Comparison of ENCODE assay signal across 8 cellular contexts in genomic region chr6:42781811-42782688, GRCh38. TPM values are rescaled to one million over a fixed set of nuclear protein-coding genes. Genes with fewer than 3 reads are reported as not detected.
DNase-seq lines count a peak whose midpoint lies in the region; ATAC-seq, FAIRE-seq and TF ChIP-seq lines count a peak whose summit lies in the region.

TSS of gene BICRAL (plus strand) at chr6:42782052. CDS start at chr6:42822023, 39,971 bp downstream.

- H3K36me3 ChIP-seq in H1 (ENCODE audit: control insufficient read depth in 2 of 4, insufficient read depth in 4 of 4, low read length in 3 of 4), result no peaks in the 10 kb centered on the region
- no peaks in the 10 kb centered on the region for H3K36me3 ChIP-seq in mesendoderm (ENCODE audit: control insufficient read depth, insufficient read depth, low read length)

- H2BK15ac ChIP-seq in H1 (ENCODE audit: low read length), result no peak within 1 kb of the TSS
- H2BK15ac ChIP-seq in mesendoderm (replicated peaks; ENCODE audit: low read depth), result no peak within 1 kb of the TSS

- no peak within 1 kb of the TSS for H2AFZ ChIP-seq in H1 (ENCODE audit: low read length)

- no peaks in the 10 kb centered on the region for H3K9me3 ChIP-seq in H1 (ENCODE audit: insufficient read depth in 2 of 2, low read depth in 1 of 2, low read length in 1 of 2)

- H3K4me3 ChIP-seq in H1 (ENCODE audit: extremely low read depth in 1 of 4, insufficient read depth in 2 of 4, low read depth in 3 of 4, low read length in 4 of 4), result peak within 1 kb of the TSS; percentile 82 to 96 (median 88)
- peak within 1 kb of the TSS; percentile 67 for H3K4me3 ChIP-seq in mesendoderm (ENCODE audit: low read length)

- H4K5ac ChIP-seq in H1 (ENCODE audit: insufficient read length, low read depth, low read length), result peak within 1 kb of the TSS; percentile 84
- no peak within 1 kb of the TSS for H4K5ac ChIP-seq in mesendoderm (ENCODE audit: low read length)

- H3K79me2 ChIP-seq in H1 (ENCODE audit: control insufficient read depth in 1 of 2, insufficient read depth in 2 of 2, low read length in 2 of 2), result peaks cover 9 to 43% of the 10 kb centered on the region in 2 experiments; a peak in 3 of 4 replicates
- peaks cover 29% of the 10 kb centered on the region for H3K79me2 ChIP-seq in mesendoderm (ENCODE audit: control insufficient read depth, insufficient read depth, low read length)

- H3K79me1 ChIP-seq in H1 (ENCODE audit: low read depth, low read length), result no peaks in the 10 kb centered on the region
- H3K79me1 ChIP-seq in mesendoderm (ENCODE audit: low read length), result peaks cover 3% of the 10 kb centered on the region

- peak within 1 kb of the TSS; percentile 96 for H3K27ac Mint-ChIP-seq in activated CD8-positive, alpha-beta memory T cell treated with anti-CD3 and anti-CD28 coated beads, Interleukin-2, amount 10 ng/mL, durations not matched to agents 7 days and 5 days

- no peaks in the 10 kb centered on the region for H3K27me3 Mint-ChIP-seq in activated CD8-positive, alpha-beta memory T cell treated with anti-CD3 and anti-CD28 coated beads, Interleukin-2, amount 10 ng/mL, durations not matched to agents 7 days and 5 days

- H3K4me2 ChIP-seq in H1 (ENCODE audit: insufficient read depth in 1 of 2, low read depth in 2 of 2, low read length in 2 of 2) (peak within 1 kb of the TSS; percentile 69 to 72), mesendoderm (ENCODE audit: low read length) (peak within 1 kb of the TSS; percentile 25)

- H3K27ac ChIP-seq in C4-2B, result peak within 1 kb of the TSS; percentile 97
- peak within 1 kb of the TSS; percentile 98 for H3K27ac ChIP-seq in H1 (ENCODE audit: low read depth, low read length)
- H3K27ac ChIP-seq in mesendoderm (ENCODE audit: low read depth, low read length), result peak within 1 kb of the TSS; percentile 100

- H3K4me1 ChIP-seq in H1 (replicated peaks in 1 of 4; ENCODE audit: control insufficient read depth in 3 of 4, insufficient read depth in 4 of 4, low read length in 3 of 4), result peaks cover 0 to 9% (median 0%) of the 10 kb centered on the region in 4 experiments; a peak in 3 of 7 replicates
- H3K4me1 ChIP-seq in mesendoderm (ENCODE audit: control insufficient read depth, low read depth, low read length), result peaks cover 1% of the 10 kb centered on the region

- H3K56ac ChIP-seq in H1 (replicated peaks; ENCODE audit: insufficient read length, low read depth, low read length), result peak within 1 kb of the TSS; percentile 64
- peak within 1 kb of the TSS; percentile 98 for H3K56ac ChIP-seq in mesendoderm (ENCODE audit: low read length)

- H3K14ac ChIP-seq in H1 (ENCODE audit: insufficient read length), result no peak within 1 kb of the TSS

- peak within 1 kb of the TSS; percentile 88 for H4K91ac ChIP-seq in H1 (replicated peaks; ENCODE audit: insufficient read length, low read length)

- CTCF ChIA-PET in activated CD8-positive, alpha-beta memory T cell treated with anti-CD3 and anti-CD28 coated beads, Interleukin-2, amount 10 ng/mL, durations not matched to agents 7 days and 5 days (lab: Charles Lee), result interaction anchor here (0.9 to 4.5 kb wide), 6 partner anchors 9 to 218 kb away, joined by 3 to 37 read pairs (median 4); partner anchors contain the start of gene UBR2
- CTCF ChIA-PET in H1 (lab: Charles Lee; ENCODE audit: partially characterized antibody), result interaction anchor here (0.5 to 1.7 kb wide), 3 partner anchors 12 to 466 kb away, joined by 3 to 6 read pairs (median 3); no protein-coding TSS in a partner anchor

- DNase-seq in HK-2 (ENCODE audit: unreplicated experiment), result peak; percentile 55
- peak; percentile 59 for DNase-seq in NOMO-1 treated with DMSO at 0.1 percent for 48 hours (lab: John Stamatoyannopoulos, UW; ENCODE audit: unreplicated experiment)
- DNase-seq in activated CD8-positive, alpha-beta memory T cell treated with anti-CD3 and anti-CD28 coated beads, Interleukin-2, amount 10 ng/mL, durations not matched to agents 7 days and 5 days, result peak; percentile 75
- DNase-seq in H1 (ENCODE audit: low read depth in 1 of 2, low spot score in 2 of 2), result peak in 1 of 2 experiments; percentile 79
- DNase-seq in mesendoderm, result peak; percentile 85
- DNase-seq in stimulated activated CD8-positive, alpha-beta memory T cell treated with anti-CD3 and anti-CD28 coated beads, Interleukin-12 subunit alpha, Interleukin-12 subunit beta, amount 100 ng/mL, for 1 hour (ENCODE audit: low read depth), result peak; percentile 60

- no peak within 1 kb of the TSS; the same call in 1 of the 2 replicates for H3K18ac ChIP-seq in H1 (ENCODE audit: extremely low read depth, low read length)
- H3K18ac ChIP-seq in mesendoderm (ENCODE audit: low read length), result peak within 1 kb of the TSS; percentile 100

- peaks cover 0 to 1% of the 10 kb centered on the region in 2 experiments for H4K20me1 ChIP-seq in H1 (replicated peaks in 1 of 2; ENCODE audit: control insufficient read depth in 1 of 2, insufficient read depth in 2 of 2, low read length in 2 of 2)

- H3K9ac ChIP-seq in H1 (replicated peaks in 1 of 4; ENCODE audit: extremely low read depth in 1 of 4, low read depth in 3 of 4, low read length in 3 of 4), result peak within 1 kb of the TSS; percentile 96 to 100 (median 98)
- peak within 1 kb of the TSS; percentile 87 for H3K9ac ChIP-seq in mesendoderm (ENCODE audit: low read length)

- H3K4ac ChIP-seq in H1 (replicated peaks; ENCODE audit: insufficient read length, low read depth, low read length), result no peak within 1 kb of the TSS
- H3K4ac ChIP-seq in mesendoderm (ENCODE audit: low read depth, low read length), result peak within 1 kb of the TSS; percentile 100

- 0 out of 2 replicates have a peak within 1 kb of the TSS, but pooled peaks have one; percentile 46 for H2AK5ac ChIP-seq in H1 (ENCODE audit: low read depth, low read length)
- H2AK5ac ChIP-seq in mesendoderm (ENCODE audit: low read length), result no peak within 1 kb of the TSS

- ATAC-seq in activated CD8-positive, alpha-beta memory T cell treated with anti-CD3 and anti-CD28 coated beads, Interleukin-2, amount 10 ng/mL, durations not matched to agents 7 days and 5 days, result peak; percentile 33
- ATAC-seq in HG03175 (IDR thresholded peaks at IDR 0.05; ENCODE audit: unreplicated experiment), result no peak

- H3K36me3 Mint-ChIP-seq in activated CD8-positive, alpha-beta memory T cell treated with anti-CD3 and anti-CD28 coated beads, Interleukin-2, amount 10 ng/mL, durations not matched to agents 7 days and 5 days, result peaks cover 17% of the 10 kb centered on the region

- no peak for FAIRE-seq in H1 (lab: Jason Lieb, UNC)

- H2BK120ac ChIP-seq in H1 (replicated peaks; ENCODE audit: low read depth, low read length), result peak within 1 kb of the TSS; percentile 92
- peak within 1 kb of the TSS; percentile 97 for H2BK120ac ChIP-seq in mesendoderm (ENCODE audit: low read depth, low read length)

- H3K4me1 Mint-ChIP-seq in activated CD8-positive, alpha-beta memory T cell treated with anti-CD3 and anti-CD28 coated beads, Interleukin-2, amount 10 ng/mL, durations not matched to agents 7 days and 5 days, result peaks cover 42% of the 10 kb centered on the region

- no peaks in the 10 kb centered on the region; the same call in 1 of the 2 replicates for H3K23me2 ChIP-seq in H1 (ENCODE audit: low read depth, low read length)

- POLR2A ChIA-PET in H1 (lab: Charles Lee; ENCODE audit: partially characterized antibody), result interaction anchor here (0.5 to 13.8 kb wide), 21 partner anchors 8 to 645 kb away, joined by 3 to 277 read pairs (median 4); partner anchors contain the start of genes RPL7L1 and TBCC

- H2BK5ac ChIP-seq in H1 (ENCODE audit: low read depth, low read length) (peak within 1 kb of the TSS; percentile 95), mesendoderm (ENCODE audit: low read length) (no peak within 1 kb of the TSS)

- no peak for TF ChIP-seq RAD21 in H1 (IDR thresholded peaks at IDR 0.05 in 1 of 2, conservative IDR thresholded peaks at IDR 0.05 in 1 of 2; ENCODE audit: low read depth in 2 of 2, low read length in 2 of 2)

- H3K23ac ChIP-seq in H1 (ENCODE audit: insufficient read length) (no peak within 1 kb of the TSS), mesendoderm (ENCODE audit: low read length) (no peak within 1 kb of the TSS)

- TF ChIP-seq CTCF in C4-2B (conservative IDR thresholded peaks at IDR 0.05), result no peak
- TF ChIP-seq CTCF in H1 (IDR thresholded peaks at IDR 0.05; ENCODE audit: control extremely low read depth in 1 of 3, insufficient read depth in 1 of 3, low read depth in 1 of 3, low read length in 3 of 3), result no peak

- H3K4me3 Mint-ChIP-seq in activated CD8-positive, alpha-beta memory T cell treated with anti-CD3 and anti-CD28 coated beads, Interleukin-2, amount 10 ng/mL, durations not matched to agents 7 days and 5 days, result peak within 1 kb of the TSS; percentile 93

- H2BK20ac ChIP-seq in H1 (ENCODE audit: low read length), result no peak within 1 kb of the TSS

- no peaks in the 10 kb centered on the region for H3K9me3 Mint-ChIP-seq in activated CD8-positive, alpha-beta memory T cell treated with anti-CD3 and anti-CD28 coated beads, Interleukin-2, amount 10 ng/mL, durations not matched to agents 7 days and 5 days (ENCODE audit: low read depth)

- TF ChIP-seq POLR2A in H1 (IDR thresholded peaks at IDR 0.05; ENCODE audit: control extremely low read depth in 1 of 2, low read depth in 2 of 2, low read length in 2 of 2), result peak in 1 of 2 experiments; percentile 40; a peak in 1 of 3 replicates

- H4K8ac ChIP-seq in H1 (ENCODE audit: extremely low read depth, insufficient read depth, low read length) (peak within 1 kb of the TSS; percentile 100), mesendoderm (ENCODE audit: low read depth, low read length) (peak within 1 kb of the TSS; percentile 100)

- no peak within 1 kb of the TSS; the same call in 1 of the 2 replicates for H2BK12ac ChIP-seq in H1 (ENCODE audit: low read depth, low read length)

- TF ChIP-seq EP300 in H1 (IDR thresholded peaks at IDR 0.05; ENCODE audit: borderline replicate concordance in 1 of 2, low read depth in 2 of 2, low read length in 2 of 2), result no peak

- no peaks in the 10 kb centered on the region for H3K27me3 ChIP-seq in H1 (replicated peaks in 1 of 4; ENCODE audit: control insufficient read depth in 3 of 4, extremely low read depth in 1 of 4, insufficient read depth in 3 of 4, low read length in 3 of 4)
- H3K27me3 ChIP-seq in mesendoderm (ENCODE audit: insufficient read depth, low read length, poor library complexity), result no peaks in the 10 kb centered on the region

- WGBS in H1 (ENCODE audit: extremely low coverage in 1 of 2, insufficient coverage in 1 of 2, insufficient read length in 1 of 2, insufficient replicate concordance in 2 of 2, low coverage in 1 of 2, low lambda C conversion rate in 2 of 2, missing lambda C conversion rate in 1 of 2), 2 experiments, result 0% methylated on average over 13 of the region's 70 CpGs; no CpG with 5 or more reads in 1 of the 2 experiments
- no CpG with 5 or more reads among the region's 70 CpGs for WGBS in mesendoderm (ENCODE audit: extremely low coverage, insufficient coverage, low lambda C conversion rate)

RNA-seq across cellular contexts. Expression of gene BICRAL, which starts in this region (rescaled TPM):
- 10 to 100 TPM; 22.9 to 24.3 TPM for total RNA-seq in activated CD8-positive, alpha-beta memory T cell treated with anti-CD3 and anti-CD28 coated beads, Interleukin-2, amount 10 ng/mL, durations not matched to agents 7 days and 5 days
- total RNA-seq in H1 (2021; fragmentation: NEBNext Ultra II Directional; extraction: Animal tissue kit (Norgen Biotek cat#: 25700)), result 12.2 and 12.7 TPM in 2 replicates
- polyA plus RNA-seq in H1 (2011; rRNA removed), result 6.9 and 9.4 TPM in 2 replicates
- 7.6 TPM for polyA plus RNA-seq in H1 (2011; cell fraction: cytosol; rRNA removed)
- polyA plus RNA-seq in H1 (2011; cell fraction: nucleus; rRNA removed), result 6.5 TPM
- 4.7 to 6.8 TPM (median 5.4 TPM) in 4 replicates for polyA plus RNA-seq in H1 (2012, experiment 1 of 2)
- polyA plus RNA-seq in H1 (2012, experiment 2 of 2), result 0.54 TPM
- polyA plus RNA-seq in H1 (2013, experiment 1 of 2), result 5.9 TPM
- polyA plus RNA-seq in H1 (2013, experiment 2 of 2), result 5.5 TPM
- 34.5 and 34.8 TPM in 2 replicates for polyA minus RNA-seq in H1 (2011; rRNA and poly(A)+ RNA removed)
- 11.2 TPM for polyA minus RNA-seq in H1 (2011; cell fraction: cytosol; rRNA and poly(A)+ RNA removed)
- 14.8 TPM for polyA minus RNA-seq in H1 (2011; cell fraction: nucleus; rRNA and poly(A)+ RNA removed)
- polyA plus RNA-seq in mesendoderm (2013, experiment 1 of 2), result 7.6 TPM
- polyA plus RNA-seq in mesendoderm (2013, experiment 2 of 2), result 7.4 TPM
